In the genomic region with DNA sequence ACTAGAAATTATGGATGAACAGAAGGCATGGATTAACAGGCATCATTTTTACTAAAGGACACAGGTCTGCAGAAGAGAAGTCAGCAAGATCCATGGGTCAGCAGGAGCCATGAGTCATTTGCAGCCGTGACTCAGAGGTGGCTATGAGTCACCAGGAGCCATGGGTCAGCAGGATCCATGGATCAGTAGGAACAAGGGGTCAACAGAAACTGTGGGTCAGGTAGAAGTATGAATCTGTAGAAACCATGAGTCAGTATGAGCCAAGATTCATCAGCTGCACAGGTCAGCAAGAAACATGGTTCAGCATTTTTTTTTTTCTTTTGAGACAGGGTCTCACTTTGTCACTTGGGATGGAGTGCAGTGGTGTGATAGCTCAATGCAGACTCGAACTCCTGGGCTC, we compare ENCODE assay signal across 27 cellular contexts. TPM values are rescaled to one million over a fixed set of nuclear protein-coding genes. Genes with fewer than 3 reads are reported as not detected.
A peak's percentile ranks its signal among the peaks of the same experiment; 100 is the strongest.
DNase-seq lines count a peak whose midpoint lies in the region; ATAC-seq, FAIRE-seq and TF ChIP-seq lines count a peak whose summit lies in the region.
"Had no signal": no experiment of that assay in that cellular context is flagged by ENCODE, and none has a peak within 500 bp of the region (broad histone marks: within the 10 kb centered on the region; RNA-seq: fewer than 3 reads in every experiment).

No MANE protein-coding gene starts in this region.

- H3K4me3 ChIP-seq in GM12878 (no peak overlapping the region), HepG2 (replicated peaks in 1 of 3; ENCODE audit: insufficient read depth in 1 of 3, low read depth in 2 of 3, low read length in 3 of 3) (no peak overlapping the region), coronary artery (no peak overlapping the region)
- H3K4me3 ChIP-seq: cardiac muscle cell, psoas muscle, SK-N-MC, skin epidermis, thyroid gland had no signal

- RAD21 ChIA-PET in GM12878 (lab: Charles Lee; ENCODE audit: unreplicated experiment) = no interaction called here

- no peaks in the 10 kb centered on the region for H3K4me1 ChIP-seq in GM12878 (ENCODE audit: control insufficient read depth, insufficient read depth, low read length)
- H3K4me1 ChIP-seq in HepG2 (ENCODE audit: insufficient read depth, low read length) = no peaks in the 10 kb centered on the region
- H3K4me1 ChIP-seq: psoas muscle, thyroid gland had no signal

- DNase-seq in EL (peak; percentile 1), LoVo (ENCODE audit: low spot score) (peak; percentile 2), GM12878 (ENCODE audit: low read depth, low spot score) (no peak), HepG2 (ENCODE audit: low spot score) (peak; percentile 70), coronary artery (ENCODE audit: low spot score) (no peak), omental fat pad (ENCODE audit: low spot score) (no peak), kidney glomerular epithelial cell (lab: John Stamatoyannopoulos, UW) (no peak), cerebellum (ENCODE audit: low spot score) (no peak)
- DNase-seq: activated CD8-positive, alpha-beta T cell treated with anti-CD3 and anti-CD28 coated beads, Interleukin-2, amount 10 ng/mL, durations not matched to agents 7 days and 5 days; activated T-cell treated with anti-CD3 and anti-CD28 coated beads, Interleukin-2, amount 50 U/mL, for 1 hour; DMS79; foreskin melanocyte; IMR-90; left cardiac atrium; NCI-H1694 treated with DMSO at 0.1 percent for 48 hours; psoas muscle; stimulated activated naive CD8-positive, alpha-beta T cell treated with anti-CD3 and anti-CD28 coated beads, Interleukin-15, Interleukin-2, amounts not matched to agents 100 U/mL and 50 U/mL, for 24 hours; T-helper 9 cell; thyroid gland had no signal

- ATAC-seq in GM12878 (no peak), HepG2 (peak; percentile 92), omental fat pad (ENCODE audit: low FRiP score) (no peak)
- ATAC-seq: activated CD8-positive, alpha-beta T cell treated with anti-CD3 and anti-CD28 coated beads, Interleukin-2, amount 10 ng/mL, durations not matched to agents 7 days and 5 days; left cardiac atrium; psoas muscle; stimulated activated naive CD8-positive, alpha-beta T cell treated with anti-CD3 and anti-CD28 coated beads, Interleukin-15, Interleukin-2, amounts not matched to agents 100 U/mL and 50 U/mL, for 24 hours had no signal

- CTCF ChIA-PET in GM12878 (lab: Yijun Ruan, JAX) (no interaction called here), HepG2 (lab: Yijun Ruan, JAX; ENCODE audit: low intra/inter-chr PET ratio, low total read pairs) (no interaction called here)

- H2AFZ ChIP-seq in GM12878 (ENCODE audit: control insufficient read depth, low read depth, low read length) (no peak overlapping the region), HepG2 (ENCODE audit: low read length) (no peak overlapping the region)

- intact Hi-C loops in GM12878 (cut with micrococcal nuclease; ENCODE audit: unreplicated experiment) (no loop called here), HepG2 (cut with micrococcal nuclease; ENCODE audit: unreplicated experiment) (no loop called here)

- POLR2A ChIA-PET in GM12878 (lab: Charles Lee) = no interaction called here
- POLR2A ChIA-PET in HepG2 (lab: Yijun Ruan, JAX) = no interaction called here

- no peak overlapping the region for H3K4me2 ChIP-seq in GM12878 (ENCODE audit: control insufficient read depth, insufficient read depth)
- H3K4me2 ChIP-seq in HepG2 (ENCODE audit: low read depth, low read length) = no peak overlapping the region

- FAIRE-seq in GM12878 (lab: Jason Lieb, UNC) (no peak), HepG2 (lab: Jason Lieb, UNC) (peak; percentile 8)
- FAIRE-seq: GM18507 had no signal

- in situ Hi-C loops in GM12878 (cut with MboI) = no loop called here
- in situ Hi-C loops in HepG2 (cut with HindIII; ENCODE audit: extremely low pct_ligation_motif_present, low pct_unique_long_range_greater_than_20kb) = no loop called here

- no peaks in the 10 kb centered on the region for H3K36me3 ChIP-seq in GM12878 (ENCODE audit: control insufficient read depth in 2 of 2, insufficient read depth in 2 of 2, low read length in 1 of 2)
- no peaks in the 10 kb centered on the region for H3K36me3 ChIP-seq in HepG2 (replicated peaks in 1 of 2; ENCODE audit: control insufficient read depth in 1 of 2, insufficient read depth in 2 of 2, low read length in 2 of 2)
- H3K36me3 ChIP-seq: cardiac muscle cell, thyroid gland had no signal

- H3K27me3 ChIP-seq in GM12878 (replicated peaks in 1 of 2; ENCODE audit: control insufficient read depth in 2 of 2, insufficient read depth in 2 of 2, low read length in 1 of 2) = no peaks in the 10 kb centered on the region
- H3K27me3 ChIP-seq in HepG2 (ENCODE audit: control insufficient read depth in 1 of 2, insufficient read depth in 2 of 2, low read length in 2 of 2) = peaks cover 0 to 1% of the 10 kb centered on the region in 2 experiments; a peak in 1 of 5 replicates
- H3K27me3 ChIP-seq: cardiac muscle cell, thyroid gland had no signal

- no peak for TF ChIP-seq POLR2A in GM12878 (IDR thresholded peaks at IDR 0.05; ENCODE audit: low read depth, low read length)
- no peak for TF ChIP-seq POLR2A in HepG2 (IDR thresholded peaks at IDR 0.05; ENCODE audit: insufficient read depth in 1 of 2, low read depth in 2 of 2, low read length in 2 of 2)

- TF ChIP-seq CTCF in GM12878 (IDR thresholded peaks at IDR 0.05 in 2 of 3, conservative IDR thresholded peaks at IDR 0.05 in 1 of 3; ENCODE audit: control insufficient read depth in 2 of 3, extremely low read depth in 1 of 3, insufficient read depth in 1 of 3, low read depth in 3 of 3, low read length in 3 of 3) (no peak), HepG2 (CRISPR knock-in tag; IDR thresholded peaks at IDR 0.05) (no peak), coronary artery (IDR thresholded peaks at IDR 0.05) (no peak), omental fat pad (IDR thresholded peaks at IDR 0.05) (no peak)

- SMC1A ChIA-PET in GM12878 (lab: Charles Lee; ENCODE audit: uncharacterized antibody, unreplicated experiment) = no interaction called here

- H3K79me2 ChIP-seq in GM12878 (ENCODE audit: control insufficient read depth, insufficient read depth, low read length) = no peaks in the 10 kb centered on the region
- no peaks in the 10 kb centered on the region for H3K79me2 ChIP-seq in HepG2 (ENCODE audit: insufficient read depth, low read length)

- H4K20me1 ChIP-seq in GM12878 (ENCODE audit: control insufficient read depth, insufficient read depth) = no peaks in the 10 kb centered on the region
- no peaks in the 10 kb centered on the region for H4K20me1 ChIP-seq in HepG2 (ENCODE audit: insufficient read depth, low read length)

- H3K27ac ChIP-seq in GM12878 (ENCODE audit: control insufficient read depth, insufficient read depth) (no peak overlapping the region), HepG2 (ENCODE audit: extremely low read length, insufficient read depth, low read length) (no peak overlapping the region), coronary artery (no peak overlapping the region)
- H3K27ac ChIP-seq: cardiac muscle cell, epithelial cell of prostate, psoas muscle, SK-N-MC, skin epidermis, thyroid gland had no signal

- H3K9me3 ChIP-seq in GM12878 (replicated peaks; ENCODE audit: control insufficient read depth, insufficient read depth, low read length) = no peaks in the 10 kb centered on the region
- no peaks in the 10 kb centered on the region for H3K9me3 ChIP-seq in HepG2 (ENCODE audit: low read length)
- H3K9me3 ChIP-seq: psoas muscle, thyroid gland had no signal

- H3K9ac ChIP-seq in GM12878 (ENCODE audit: control insufficient read depth, insufficient read depth, low read length) (no peak overlapping the region), HepG2 (ENCODE audit: insufficient read depth, low read depth, low read length) (no peak overlapping the region)

- no TSS peak for BruUV-seq in GM12878 (replicated peaks; lab: Mats Ljungman, UMichigan)
- no TSS peak for BruUV-seq in HepG2 (replicated peaks; lab: Mats Ljungman, UMichigan)

- WGBS in GM12878 (ENCODE audit: insufficient coverage, insufficient replicate concordance, low lambda C conversion rate, missing lambda C conversion rate) = 3% methylated on average over 2 of the region's 2 CpGs
- 0% methylated on average over 2 of the region's 2 CpGs for WGBS in HepG2 (ENCODE audit: low lambda C conversion rate)

- no peak for TF ChIP-seq RAD21 in GM12878 (IDR thresholded peaks at IDR 0.05; ENCODE audit: insufficient read depth, low read depth, low read length)
- no peak for TF ChIP-seq RAD21 in HepG2 (CRISPR knock-in tag; IDR thresholded peaks at IDR 0.05)

- TF ChIP-seq EP300 in GM12878 (IDR thresholded peaks at IDR 0.05; ENCODE audit: borderline replicate concordance in 1 of 2, control insufficient read depth in 1 of 2, low read depth in 2 of 2, low read length in 2 of 2) (no peak), HepG2 (IDR thresholded peaks at IDR 0.05; ENCODE audit: low read depth in 2 of 2, low read length in 2 of 2) (no peak), HepG2 (CRISPR knock-in tag; IDR thresholded peaks at IDR 0.05; ENCODE audit: borderline replicate concordance) (no peak)

RNA-seq across cellular contexts. Expression of gene HS3ST4, which starts 58.2 kb away (rescaled TPM):
- total RNA-seq in GM12878 (2013; cell fraction: nucleolus; rRNA removed) = not detected in 2 replicates
- not detected in 2 replicates for total RNA-seq in GM12878 (2014; rRNA removed)
- total RNA-seq in GM12878 (2014; rRNA removed; fragmentation: Illumina TruSeq; extraction: Trizol) = not detected in 2 replicates
- not detected in 2 replicates for total RNA-seq in GM12878 (2021)
- polyA plus RNA-seq in GM12878 (2011; ENCODE audit: low read depth) = not detected
- 0.04 and 0.05 TPM in 2 replicates for polyA plus RNA-seq in GM12878 (2011; rRNA removed)
- polyA plus RNA-seq in GM12878 (2011; cell fraction: cytosol; rRNA removed) = not detected in 2 replicates
- not detected in 2 replicates for polyA plus RNA-seq in GM12878 (2011; cell fraction: nucleus; rRNA removed)
- not detected in 2 replicates for polyA plus RNA-seq in GM12878 (2012)
- polyA plus RNA-seq in GM12878 (2014; fragmentation: Illumina TruSeq; extraction: Trizol) = not detected in 2 replicates
- not detected for polyA plus RNA-seq in GM12878 (2014; fragmentation: Nextera tagmentation; extraction: Ambion mirVana)
- not detected in 2 replicates for polyA plus RNA-seq in GM12878 (2014; rRNA removed)
- not detected for polyA plus RNA-seq in GM12878 (2016; fragmentation: Nextera tagmentation; extraction: Ambion mirVana)
- not detected in 2 replicates for polyA minus RNA-seq in GM12878 (2011; rRNA and poly(A)+ RNA removed)
- not detected in 2 replicates for polyA minus RNA-seq in GM12878 (2011; cell fraction: cytosol; rRNA and poly(A)+ RNA removed)
- polyA minus RNA-seq in GM12878 (2011; cell fraction: nucleus; rRNA and poly(A)+ RNA removed) = not detected in 2 replicates
- not detected in 2 replicates for total RNA-seq in HepG2 (2016; rRNA removed; fragmentation: Illumina TruSeq; extraction: Trizol)
- total RNA-seq in HepG2 (2016; cell fraction: cytosol; rRNA removed; fragmentation: Illumina TruSeq; extraction: Trizol; ENCODE audit: low read depth) = not detected in 2 replicates
- total RNA-seq in HepG2 (2016; cell fraction: insoluble cytoplasmic fraction; rRNA removed; fragmentation: Illumina TruSeq; extraction: Trizol) = not detected in 2 replicates
- total RNA-seq in HepG2 (2016; cell fraction: membrane; rRNA removed; fragmentation: Illumina TruSeq; extraction: Trizol) = not detected in 2 replicates
- total RNA-seq in HepG2 (2016; cell fraction: nucleus; rRNA removed; fragmentation: Illumina TruSeq; extraction: Trizol) = not detected in 2 replicates
- not detected in 2 replicates for polyA plus RNA-seq in HepG2 (2011; rRNA removed)
- polyA plus RNA-seq in HepG2 (2011; cell fraction: cytosol; rRNA removed) = not detected in 2 replicates
- polyA plus RNA-seq in HepG2 (2011; cell fraction: nucleus; rRNA removed) = not detected in 2 replicates
- polyA plus RNA-seq in HepG2 (2012) = not detected in 2 replicates
- not detected in 2 replicates for polyA plus RNA-seq in HepG2 (2016; cell fraction: cytosol; fragmentation: Illumina TruSeq; extraction: Trizol; ENCODE audit: low read depth)
- polyA plus RNA-seq in HepG2 (2016; cell fraction: insoluble cytoplasmic fraction; fragmentation: Illumina TruSeq; extraction: Trizol; ENCODE audit: low read depth) = not detected in 2 replicates
- polyA plus RNA-seq in HepG2 (2016; cell fraction: membrane; fragmentation: Illumina TruSeq; extraction: Trizol; ENCODE audit: low read depth) = not detected in 2 replicates
- polyA plus RNA-seq in HepG2 (2016; cell fraction: nucleus; fragmentation: Illumina TruSeq; extraction: Trizol; ENCODE audit: insufficient read depth, low read depth) = not detected in 2 replicates
- not detected in 2 replicates for polyA minus RNA-seq in HepG2 (2011; rRNA and poly(A)+ RNA removed; ENCODE audit: low replicate concordance)
- not detected in 2 replicates for polyA minus RNA-seq in HepG2 (2011; cell fraction: cytosol; rRNA and poly(A)+ RNA removed)
- polyA minus RNA-seq in HepG2 (2011; cell fraction: nucleus; rRNA and poly(A)+ RNA removed) = not detected in 2 replicates
- total RNA-seq in omental fat pad = not detected
- total RNA-seq in cerebellum = 3.6 TPM
- total RNA-seq: activated CD8-positive, alpha-beta T cell treated with anti-CD3 and anti-CD28 coated beads, Interleukin-2, amount 10 ng/mL, durations not matched to agents 7 days and 5 days; dermis microvascular lymphatic vessel endothelial cell; IMR-90; left cardiac atrium; mononuclear cell; OCI-LY7; psoas muscle had no signal
- polyA plus RNA-seq: IMR-90 had no signal

Comparison
In these comparisons a context has a peak if more than half of its experiments do, and no peak if none do; other contexts are left out.
1. DNase-seq: peak in EL (single experiment), LoVo (single experiment) and HepG2 (single experiment); none in GM12878 (single experiment), coronary artery (single experiment), omental fat pad (single experiment), kidney glomerular epithelial cell (single experiment) and cerebellum (single experiment).